ENCODE assay signal across 3 cellular contexts in genomic region chr15:19943515-19943914, GRCh38.
"Had no signal": no experiment of that assay in that cellular context is flagged by ENCODE, and none has a peak within 500 bp of the region (broad histone marks: within the 10 kb centered on the region; RNA-seq: fewer than 3 reads in every experiment).

No MANE protein-coding gene starts in this region.

- DNase-seq: GDM1, GF-D8 had no signal

- ATAC-seq: GM12878 had no signal

- H3K4me3 ChIP-seq: GM12878 had no signal
